In genomic region chr17:74920306-74920620, GRCh38 we compare ENCODE assay signal across 25 cellular contexts. TPM values are rescaled to one million over a fixed set of nuclear protein-coding genes. Genes with fewer than 3 reads are reported as not detected.
DNase-seq lines count a peak whose midpoint lies in the region; ATAC-seq, FAIRE-seq and TF ChIP-seq lines count a peak whose summit lies in the region.
"Had no signal": no experiment of that assay in that cellular context is flagged by ENCODE, and none has a peak within 500 bp of the region (broad histone marks: within the 10 kb centered on the region; RNA-seq: fewer than 3 reads in every experiment).

No MANE protein-coding gene starts in this region.

- H4K20me1 ChIP-seq in IMR-90 (ENCODE audit: insufficient read depth, low read length) (no peaks in the 10 kb centered on the region), H1 (replicated peaks in 1 of 2; ENCODE audit: control insufficient read depth in 1 of 2, insufficient read depth in 2 of 2, low read length in 2 of 2) (peaks cover 0 to 7% of the 10 kb centered on the region in 2 experiments)

- TF ChIP-seq CTCF in IMR-90 (conservative IDR thresholded peaks at IDR 0.05; ENCODE audit: low read depth, low read length) (no peak), H1 (IDR thresholded peaks at IDR 0.05; ENCODE audit: control extremely low read depth in 1 of 3, insufficient read depth in 1 of 3, low read depth in 1 of 3, low read length in 3 of 3) (no peak), parathyroid adenoma (IDR thresholded peaks at IDR 0.05) (no peak)

- H3K27me3 ChIP-seq in IMR-90 (ENCODE audit: control insufficient read depth, insufficient read depth, low read length): peaks cover 72% of the 10 kb centered on the region
- H3K27me3 ChIP-seq in H1 (replicated peaks in 1 of 4; ENCODE audit: control insufficient read depth in 3 of 4, extremely low read depth in 1 of 4, insufficient read depth in 3 of 4, low read length in 3 of 4): peaks cover 28 to 38% (median 31%) of the 10 kb centered on the region in 4 experiments
- H3K27me3 ChIP-seq in parathyroid adenoma (ENCODE audit: control insufficient read depth, insufficient read depth, low read length): peaks cover 12% of the 10 kb centered on the region

- intact Hi-C loops in IMR-90 (cut with micrococcal nuclease): no loop called here
- intact Hi-C loops in left cardiac atrium (cut with DNase I): no loop called here

- ATAC-seq in IMR-90 (ENCODE audit: low read depth) (no peak), GM19463 (IDR thresholded peaks at IDR 0.05; ENCODE audit: unreplicated experiment) (no peak), left cardiac atrium (no peak)
- ATAC-seq: CD8-positive, alpha-beta T cell; PC-3; T-cell had no signal

- H3K23ac ChIP-seq in IMR-90 (ENCODE audit: low read depth, low read length): no peak overlapping the region
- no peak overlapping the region for H3K23ac ChIP-seq in H1 (ENCODE audit: insufficient read length)

- no peaks in the 10 kb centered on the region for H3K4me1 ChIP-seq in IMR-90 (ENCODE audit: control insufficient read depth, insufficient read depth, low read length)
- peaks cover 0 to 19% (median 16%) of the 10 kb centered on the region in 4 experiments; a peak in 6 of 7 replicates for H3K4me1 ChIP-seq in H1 (replicated peaks in 1 of 4; ENCODE audit: control insufficient read depth in 3 of 4, insufficient read depth in 4 of 4, low read length in 3 of 4)
- no peaks in the 10 kb centered on the region for H3K4me1 ChIP-seq in parathyroid adenoma
- H3K4me1 ChIP-seq: HAP-1 had no signal

- H2AK9ac ChIP-seq in IMR-90 (replicated peaks; ENCODE audit: low read depth, low read length, poor library complexity): no peak overlapping the region

- peak overlapping the region; percentile 18 for H2AFZ ChIP-seq in IMR-90 (replicated peaks; ENCODE audit: low read length, poor library complexity)
- no peak overlapping the region for H2AFZ ChIP-seq in H1 (ENCODE audit: low read length)
- H2AFZ ChIP-seq in parathyroid adenoma: peak overlapping the region; percentile 16

- TF ChIP-seq POLR2A in IMR-90 (IDR thresholded peaks at IDR 0.05; ENCODE audit: low read depth, low read length): no peak
- no peak for TF ChIP-seq POLR2A in H1 (IDR thresholded peaks at IDR 0.05; ENCODE audit: control extremely low read depth in 1 of 2, low read depth in 2 of 2, low read length in 2 of 2)

- no peaks in the 10 kb centered on the region for H3K9me1 ChIP-seq in IMR-90 (ENCODE audit: insufficient read depth, low read length)

- H2BK12ac ChIP-seq in H1 (ENCODE audit: low read depth, low read length): peak overlapping the region; percentile 99; the same call in 1 of the 2 replicates

- H4K5ac ChIP-seq in IMR-90 (ENCODE audit: low read depth, low read length) (no peak overlapping the region), H1 (ENCODE audit: insufficient read length, low read depth, low read length) (no peak overlapping the region)

- 49% methylated on average over 18 of the region's 27 CpGs; no CpG with 5 or more reads in 1 of the 2 experiments for WGBS in IMR-90 (ENCODE audit: extremely low coverage in 2 of 2, insufficient read length in 1 of 2), 2 experiments
- WGBS in H1 (ENCODE audit: extremely low coverage in 1 of 2, insufficient coverage in 1 of 2, insufficient read length in 1 of 2, insufficient replicate concordance in 2 of 2, low coverage in 1 of 2, low lambda C conversion rate in 2 of 2, missing lambda C conversion rate in 1 of 2), 2 experiments: 95% methylated on average over 27 of the region's 27 CpGs; no CpG with 5 or more reads in 1 of the 2 experiments

- no peak overlapping the region for H2AK5ac ChIP-seq in IMR-90 (ENCODE audit: low read depth, low read length)
- H2AK5ac ChIP-seq in H1 (ENCODE audit: low read depth, low read length): no peak overlapping the region

- no peak overlapping the region for H4K91ac ChIP-seq in IMR-90 (ENCODE audit: insufficient read depth, low read depth, low read length)
- peak overlapping the region; percentile 90 for H4K91ac ChIP-seq in H1 (replicated peaks; ENCODE audit: insufficient read length, low read length)

- H4K8ac ChIP-seq in IMR-90 (ENCODE audit: low read depth in 2 of 2, low read length in 2 of 2) (no peak overlapping the region), H1 (ENCODE audit: extremely low read depth, insufficient read depth, low read length) (0 out of 2 replicates have a peak overlapping the region, but pooled peaks have one; percentile 62)

- H3K56ac ChIP-seq in IMR-90 (ENCODE audit: extremely low read depth, insufficient read depth, low read length) (no peak overlapping the region), H1 (replicated peaks; ENCODE audit: insufficient read length, low read depth, low read length) (peak overlapping the region; percentile 9)

- dilution Hi-C loops in IMR-90 (cut with HindIII; ENCODE audit: low sequenced_read_pairs, unreplicated experiment): no loop called here

- no peak overlapping the region for H2BK15ac ChIP-seq in IMR-90 (ENCODE audit: low read depth, low read length)
- H2BK15ac ChIP-seq in H1 (ENCODE audit: low read length): peak overlapping the region; percentile 99; the same call in 1 of the 2 replicates

- H3K9ac ChIP-seq in IMR-90 (ENCODE audit: low read depth, low read length): no peak overlapping the region
- no peak overlapping the region for H3K9ac ChIP-seq in H1 (replicated peaks in 1 of 4; ENCODE audit: extremely low read depth in 1 of 4, low read depth in 3 of 4, low read length in 3 of 4)
- no peak overlapping the region for H3K9ac ChIP-seq in parathyroid adenoma

- H3K79me1 ChIP-seq in IMR-90 (ENCODE audit: low read depth in 1 of 2, low read length in 2 of 2): no peaks in the 10 kb centered on the region
- H3K79me1 ChIP-seq in H1 (ENCODE audit: low read depth, low read length): no peaks in the 10 kb centered on the region

- POLR2A ChIA-PET in IMR-90 (lab: Charles Lee; ENCODE audit: unreplicated experiment): no interaction called here
- POLR2A ChIA-PET in H1 (lab: Charles Lee; ENCODE audit: partially characterized antibody): interaction anchor here (0.6 to 1.4 kb wide), 5 partner anchors 13 to 90 kb away, joined by 3 to 7 read pairs (median 3); partner anchors contain the start of gene FDXR

- no peak for TF ChIP-seq EP300 in H1 (IDR thresholded peaks at IDR 0.05; ENCODE audit: borderline replicate concordance in 1 of 2, low read depth in 2 of 2, low read length in 2 of 2)

- H3K4me3 ChIP-seq in IMR-90 (ENCODE audit: insufficient read depth, low read depth, low read length) (no peak overlapping the region), H1 (ENCODE audit: extremely low read depth in 1 of 4, insufficient read depth in 2 of 4, low read depth in 3 of 4, low read length in 4 of 4) (no peak overlapping the region), parathyroid adenoma (ENCODE audit: low read depth, low read length) (no peak overlapping the region)
- H3K4me3 ChIP-seq: HAP-1, MG63 had no signal

- no TSS peak for BruUV-seq in IMR-90 (replicated peaks; lab: Mats Ljungman, UMichigan)

- H3K14ac ChIP-seq in IMR-90 (replicated peaks; ENCODE audit: low read depth, low read length): no peak overlapping the region
- no peak overlapping the region for H3K14ac ChIP-seq in H1 (ENCODE audit: insufficient read length)

- H3K36me3 ChIP-seq in IMR-90 (ENCODE audit: control insufficient read depth, insufficient read depth, low read length) (no peaks in the 10 kb centered on the region), H1 (ENCODE audit: control insufficient read depth in 2 of 4, insufficient read depth in 4 of 4, low read length in 3 of 4) (no peaks in the 10 kb centered on the region; a peak in 1 of 8 replicates), parathyroid adenoma (ENCODE audit: control insufficient read depth, insufficient read depth, low read length) (no peaks in the 10 kb centered on the region)
- H3K36me3 ChIP-seq: HAP-1, MG63 had no signal

- H3K4me2 ChIP-seq in IMR-90 (ENCODE audit: low read depth, low read length) (no peak overlapping the region), H1 (ENCODE audit: insufficient read depth in 1 of 2, low read depth in 2 of 2, low read length in 2 of 2) (no peak overlapping the region), parathyroid adenoma (ENCODE audit: low read length) (no peak overlapping the region)

- H2BK120ac ChIP-seq in IMR-90 (ENCODE audit: low read depth, low read length) (no peak overlapping the region), H1 (replicated peaks; ENCODE audit: low read depth, low read length) (no peak overlapping the region)

- H3K18ac ChIP-seq in IMR-90 (ENCODE audit: low read depth, low read length): no peak overlapping the region
- peak overlapping the region; percentile 55 for H3K18ac ChIP-seq in H1 (ENCODE audit: extremely low read depth, low read length)

- no peak for FAIRE-seq in H1 (lab: Jason Lieb, UNC)
- FAIRE-seq: GM12892 had no signal

- H2BK5ac ChIP-seq in IMR-90 (ENCODE audit: low read depth, low read length, poor library complexity, severe bottlenecking): no peak overlapping the region
- peak overlapping the region; percentile 54; the same call in 1 of the 2 replicates for H2BK5ac ChIP-seq in H1 (ENCODE audit: low read depth, low read length)

- H3K9me3 ChIP-seq in IMR-90 (ENCODE audit: control insufficient read depth, insufficient read depth, low read length) (no peaks in the 10 kb centered on the region), H1 (ENCODE audit: insufficient read depth in 2 of 2, low read depth in 1 of 2, low read length in 1 of 2) (no peaks in the 10 kb centered on the region), parathyroid adenoma (ENCODE audit: control insufficient read depth, low read length) (no peaks in the 10 kb centered on the region)
- H3K9me3 ChIP-seq: Caco-2, HAP-1, MG63 had no signal

- in situ Hi-C loops in IMR-90 (cut with MboI; ENCODE audit: low sequenced_read_pairs): no loop called here

- H2BK20ac ChIP-seq in IMR-90 (ENCODE audit: low read depth, low read length): no peak overlapping the region
- H2BK20ac ChIP-seq in H1 (ENCODE audit: low read length): peak overlapping the region; percentile 15; the same call in 1 of the 2 replicates

- CTCF ChIA-PET in IMR-90 (lab: Yijun Ruan, JAX): interaction anchor here (1.1 kb wide), 1 partner anchor 38 kb away, joined by 3 read pairs; no protein-coding TSS in a partner anchor
- CTCF ChIA-PET in H1 (lab: Charles Lee; ENCODE audit: partially characterized antibody): interaction anchor here (1.1 to 49.9 kb wide), 16 partner anchors 10 to 129 kb away, joined by 3 to 1072 read pairs (median 6); partner anchors contain the start of genes FADS6 and OTOP3

- DNase-seq in IMR-90 (no peak), H1 (ENCODE audit: low read depth in 1 of 2, low spot score in 2 of 2) (no peak), left cardiac atrium (no peak)
- DNase-seq: CD8-positive, alpha-beta T cell; DND-41; HFFc6; KG1; MG63; NCI-H1048; NCI-H1694; NCI-H2029 treated with DMSO at 0.1 percent for 48 hours; NCI-H446 treated with DMSO at 0.1 percent for 48 hours; NK-92 treated with Interleukin-12 subunit alpha and Interleukin-12 subunit beta, amount 100 ng/mL, for 24 hours; PC-3; T-cell had no signal

- peaks cover 9% of the 10 kb centered on the region; the same call in 1 of the 2 replicates for H3K23me2 ChIP-seq in H1 (ENCODE audit: low read depth, low read length)

- no peak overlapping the region for H3K27ac ChIP-seq in IMR-90 (ENCODE audit: insufficient read depth, low read length)
- H3K27ac ChIP-seq in H1 (ENCODE audit: low read depth, low read length): no peak overlapping the region
- H3K27ac ChIP-seq in parathyroid adenoma: no peak overlapping the region
- H3K27ac ChIP-seq: C4-2B had no signal

- TF ChIP-seq RAD21 in IMR-90 (IDR thresholded peaks at IDR 0.05; ENCODE audit: low read length): no peak
- no peak for TF ChIP-seq RAD21 in H1 (IDR thresholded peaks at IDR 0.05 in 1 of 2, conservative IDR thresholded peaks at IDR 0.05 in 1 of 2; ENCODE audit: low read depth in 2 of 2, low read length in 2 of 2)

- no peaks in the 10 kb centered on the region for H3K79me2 ChIP-seq in H1 (ENCODE audit: control insufficient read depth in 1 of 2, insufficient read depth in 2 of 2, low read length in 2 of 2)
- no peaks in the 10 kb centered on the region for H3K79me2 ChIP-seq in parathyroid adenoma

- H3K4ac ChIP-seq in IMR-90 (ENCODE audit: low read depth, low read length) (no peak overlapping the region), H1 (replicated peaks; ENCODE audit: insufficient read length, low read depth, low read length) (peak overlapping the region; percentile 59)

RNA-seq across cellular contexts. Expression of gene USH1G, which starts 2.8 kb away (rescaled TPM):
- not detected in 2 replicates for total RNA-seq in IMR-90 (2012; rRNA removed)
- polyA plus RNA-seq in IMR-90 (2012; rRNA removed): not detected in 2 replicates
- polyA plus RNA-seq in IMR-90 (2012; cell fraction: cytosol; rRNA removed): 0.01 TPM in 1 of 2 replicates, not detected in the other
- not detected in 2 replicates for polyA plus RNA-seq in IMR-90 (2012; cell fraction: nucleus; rRNA removed; ENCODE audit: low replicate concordance)
- total RNA-seq in H1 (2021; fragmentation: NEBNext Ultra II Directional; extraction: Animal tissue kit (Norgen Biotek cat#: 25700)): 1.6 and 1.7 TPM in 2 replicates
- polyA plus RNA-seq in H1 (2011; rRNA removed): 4.3 and 5.0 TPM in 2 replicates
- 3.5 TPM for polyA plus RNA-seq in H1 (2011; cell fraction: cytosol; rRNA removed)
- 3.5 TPM for polyA plus RNA-seq in H1 (2011; cell fraction: nucleus; rRNA removed)
- 1.3 to 2.8 TPM (median 2.0 TPM) in 4 replicates for polyA plus RNA-seq in H1 (2012, experiment 1 of 2)
- polyA plus RNA-seq in H1 (2012, experiment 2 of 2): 1.9 TPM
- polyA plus RNA-seq in H1 (2013, experiment 1 of 2): 0.61 TPM
- polyA plus RNA-seq in H1 (2013, experiment 2 of 2): 0.70 TPM
- polyA minus RNA-seq in H1 (2011; rRNA and poly(A)+ RNA removed): 5.1 and 8.8 TPM in 2 replicates
- 3.7 TPM for polyA minus RNA-seq in H1 (2011; cell fraction: cytosol; rRNA and poly(A)+ RNA removed)
- 4.2 TPM for polyA minus RNA-seq in H1 (2011; cell fraction: nucleus; rRNA and poly(A)+ RNA removed)
- total RNA-seq in left cardiac atrium: under 1 TPM; 0.21 to 0.47 TPM
- total RNA-seq: A673; CD8-positive, alpha-beta T cell; HFFc6; HT1080; Right ventricle myocardium superior; SK-MEL-5; T-cell had no signal

RNA-seq across cellular contexts. Expression of gene OTOP2, which starts 3.8 kb away (rescaled TPM):
- total RNA-seq in IMR-90 (2012; rRNA removed): not detected in 2 replicates
- polyA plus RNA-seq in IMR-90 (2012; rRNA removed): not detected in 2 replicates
- polyA plus RNA-seq in IMR-90 (2012; cell fraction: cytosol; rRNA removed): not detected in 2 replicates
- polyA plus RNA-seq in IMR-90 (2012; cell fraction: nucleus; rRNA removed; ENCODE audit: low replicate concordance): not detected in 2 replicates
- not detected in 2 replicates for total RNA-seq in H1 (2021; fragmentation: NEBNext Ultra II Directional; extraction: Animal tissue kit (Norgen Biotek cat#: 25700))
- polyA plus RNA-seq in H1 (2011; rRNA removed): 0.23 and 0.27 TPM in 2 replicates
- polyA plus RNA-seq in H1 (2011; cell fraction: cytosol; rRNA removed): 0.23 TPM
- polyA plus RNA-seq in H1 (2011; cell fraction: nucleus; rRNA removed): 0.37 TPM
- 0.11 to 0.18 TPM (median 0.16 TPM) in 3 of 4 replicates, not detected in the other for polyA plus RNA-seq in H1 (2012, experiment 1 of 2)
- not detected for polyA plus RNA-seq in H1 (2012, experiment 2 of 2)
- polyA plus RNA-seq in H1 (2013, experiment 1 of 2): not detected
- 0.06 TPM for polyA plus RNA-seq in H1 (2013, experiment 2 of 2)
- polyA minus RNA-seq in H1 (2011; rRNA and poly(A)+ RNA removed): not detected in 2 replicates
- not detected for polyA minus RNA-seq in H1 (2011; cell fraction: cytosol; rRNA and poly(A)+ RNA removed)
- polyA minus RNA-seq in H1 (2011; cell fraction: nucleus; rRNA and poly(A)+ RNA removed): not detected
- total RNA-seq in left cardiac atrium: not detected
- total RNA-seq: A673; Caco-2; CD8-positive, alpha-beta T cell; HFFc6; HT1080; PC-3; Right ventricle myocardium superior; SK-MEL-5; T-cell had no signal

RNA-seq across cellular contexts. Expression of gene OTOP3, which starts 15.4 kb away (rescaled TPM):
- not detected in 2 replicates for total RNA-seq in IMR-90 (2012; rRNA removed)
- not detected in 2 replicates for polyA plus RNA-seq in IMR-90 (2012; rRNA removed)
- polyA plus RNA-seq in IMR-90 (2012; cell fraction: cytosol; rRNA removed): not detected in 2 replicates
- polyA plus RNA-seq in IMR-90 (2012; cell fraction: nucleus; rRNA removed; ENCODE audit: low replicate concordance): not detected in 2 replicates
- total RNA-seq in H1 (2021; fragmentation: NEBNext Ultra II Directional; extraction: Animal tissue kit (Norgen Biotek cat#: 25700)): not detected in 2 replicates
- 0.05 and 0.09 TPM in 2 replicates for polyA plus RNA-seq in H1 (2011; rRNA removed)
- polyA plus RNA-seq in H1 (2011; cell fraction: cytosol; rRNA removed): 0.04 TPM
- polyA plus RNA-seq in H1 (2011; cell fraction: nucleus; rRNA removed): not detected
- polyA plus RNA-seq in H1 (2012, experiment 1 of 2): not detected in 4 replicates
- not detected for polyA plus RNA-seq in H1 (2012, experiment 2 of 2)
- 0.02 TPM for polyA plus RNA-seq in H1 (2013, experiment 1 of 2)
- polyA plus RNA-seq in H1 (2013, experiment 2 of 2): not detected
- not detected in 2 replicates for polyA minus RNA-seq in H1 (2011; rRNA and poly(A)+ RNA removed)
- polyA minus RNA-seq in H1 (2011; cell fraction: cytosol; rRNA and poly(A)+ RNA removed): not detected
- not detected for polyA minus RNA-seq in H1 (2011; cell fraction: nucleus; rRNA and poly(A)+ RNA removed)
- total RNA-seq in left cardiac atrium: not detected
- total RNA-seq: A673; Caco-2; CD8-positive, alpha-beta T cell; HFFc6; HT1080; PC-3; Right ventricle myocardium superior; SK-MEL-5; T-cell had no signal

RNA-seq across cellular contexts. Expression of gene FADS6, which starts 26.8 kb away (rescaled TPM):
- total RNA-seq in IMR-90 (2012; rRNA removed) (not detected in 2 replicates), left cardiac atrium (not detected)
- polyA plus RNA-seq in IMR-90 (2012; rRNA removed) (not detected in 2 replicates), H1 (2011; rRNA removed) (2.5 and 2.6 TPM in 2 replicates)
- not detected in 2 replicates for polyA plus RNA-seq in IMR-90 (2012; cell fraction: cytosol; rRNA removed)
- polyA plus RNA-seq in IMR-90 (2012; cell fraction: nucleus; rRNA removed; ENCODE audit: low replicate concordance): not detected in 2 replicates
- 0.56 and 0.80 TPM in 2 replicates for total RNA-seq in H1 (2021; fragmentation: NEBNext Ultra II Directional; extraction: Animal tissue kit (Norgen Biotek cat#: 25700))
- polyA plus RNA-seq in H1 (2011; cell fraction: cytosol; rRNA removed): 2.2 TPM
- 2.2 TPM for polyA plus RNA-seq in H1 (2011; cell fraction: nucleus; rRNA removed)
- 0.79 to 2.0 TPM (median 1.4 TPM) in 4 replicates for polyA plus RNA-seq in H1 (2012, experiment 1 of 2)
- 0.67 TPM for polyA plus RNA-seq in H1 (2012, experiment 2 of 2)
- 0.67 TPM for polyA plus RNA-seq in H1 (2013, experiment 1 of 2)
- polyA plus RNA-seq in H1 (2013, experiment 2 of 2): 0.52 TPM
- 1.6 and 2.1 TPM in 2 replicates for polyA minus RNA-seq in H1 (2011; rRNA and poly(A)+ RNA removed)
- polyA minus RNA-seq in H1 (2011; cell fraction: cytosol; rRNA and poly(A)+ RNA removed): 1.8 TPM
- 0.80 TPM for polyA minus RNA-seq in H1 (2011; cell fraction: nucleus; rRNA and poly(A)+ RNA removed)
- total RNA-seq: A673; CD8-positive, alpha-beta T cell; HFFc6; HT1080; PC-3; Right ventricle myocardium superior; SK-MEL-5; T-cell had no signal

RNA-seq across cellular contexts. Expression of gene FDXR, which starts 47.5 kb away (rescaled TPM):
- 12.2 and 12.4 TPM in 2 replicates for total RNA-seq in IMR-90 (2012; rRNA removed)
- polyA plus RNA-seq in IMR-90 (2012; rRNA removed): 18.6 and 21.9 TPM in 2 replicates
- 28.4 and 36.3 TPM in 2 replicates for polyA plus RNA-seq in IMR-90 (2012; cell fraction: cytosol; rRNA removed)
- polyA plus RNA-seq in IMR-90 (2012; cell fraction: nucleus; rRNA removed; ENCODE audit: low replicate concordance): 35.0 and 82.3 TPM in 2 replicates
- 24.2 and 25.6 TPM in 2 replicates for total RNA-seq in H1 (2021; fragmentation: NEBNext Ultra II Directional; extraction: Animal tissue kit (Norgen Biotek cat#: 25700))
- 31.4 and 44.0 TPM in 2 replicates for polyA plus RNA-seq in H1 (2011; rRNA removed)
- polyA plus RNA-seq in H1 (2011; cell fraction: cytosol; rRNA removed): 52.5 TPM
- polyA plus RNA-seq in H1 (2011; cell fraction: nucleus; rRNA removed): 67.0 TPM
- polyA plus RNA-seq in H1 (2012, experiment 1 of 2): 20.6 to 42.6 TPM (median 37.8 TPM) in 4 replicates
- 33.2 TPM for polyA plus RNA-seq in H1 (2012, experiment 2 of 2)
- 13.2 TPM for polyA plus RNA-seq in H1 (2013, experiment 1 of 2)
- polyA plus RNA-seq in H1 (2013, experiment 2 of 2): 13.1 TPM
- polyA minus RNA-seq in H1 (2011; rRNA and poly(A)+ RNA removed): 10.8 and 11.3 TPM in 2 replicates
- polyA minus RNA-seq in H1 (2011; cell fraction: cytosol; rRNA and poly(A)+ RNA removed): 20.4 TPM
- 25.0 TPM for polyA minus RNA-seq in H1 (2011; cell fraction: nucleus; rRNA and poly(A)+ RNA removed)
- 1 to 10 TPM; 6.6 to 8.1 TPM for total RNA-seq in left cardiac atrium
